Comparison of ENCODE assay signal across 1 cellular context in genomic region chr2:215617060-215617824, GRCh38.
TF ChIP-seq lines count a peak whose summit lies in the region.

No MANE protein-coding gene starts in this region.

TF ChIP-seq in HepG2, 621 proteins besides CTCF, POLR2A, EP300 and RAD21 (continued from another document):
- TF ChIP-seq MBNL3 (CRISPR knock-in tag; conservative IDR thresholded peaks at IDR 0.05) = no peak
- TF ChIP-seq ZFX (CRISPR knock-in tag; IDR thresholded peaks at IDR 0.05; ENCODE audit: low read depth) = peak; percentile 60; the same call in 1 of the 2 replicates
- TF ChIP-seq ZNF740 (CRISPR knock-in tag; IDR thresholded peaks at IDR 0.05) = no peak
- TF ChIP-seq ZNF446 (CRISPR knock-in tag; IDR thresholded peaks at IDR 0.05) = no peak
- TF ChIP-seq MYC (CRISPR knock-in tag; IDR thresholded peaks at IDR 0.05; ENCODE audit: borderline replicate concordance) = no peak
- 0 out of 2 replicates have a peak, but pooled peaks have one; percentile 45 for TF ChIP-seq ZBTB8A (CRISPR knock-in tag; IDR thresholded peaks at IDR 0.05; ENCODE audit: borderline replicate concordance, low read depth)
- 0 out of 2 replicates have a peak, but pooled peaks have one; percentile 63 for TF ChIP-seq TMF1 (CRISPR knock-in tag; IDR thresholded peaks at IDR 0.05; ENCODE audit: low read depth)
- TF ChIP-seq ESRRA (CRISPR knock-in tag; IDR thresholded peaks at IDR 0.05; ENCODE audit: low read depth) = peak; percentile 66; the same call in 1 of the 2 replicates
- TF ChIP-seq ZNF615 (CRISPR knock-in tag; IDR thresholded peaks at IDR 0.05; ENCODE audit: borderline replicate concordance) = 0 out of 2 replicates have a peak, but pooled peaks have one; percentile 83
- TF ChIP-seq ZBTB34 (CRISPR knock-in tag; IDR thresholded peaks at IDR 0.05) = peak; percentile 92
- no peak for TF ChIP-seq NR3C1 (CRISPR knock-in tag; IDR thresholded peaks at IDR 0.05)
- peak; percentile 99 for TF ChIP-seq RCOR2 (CRISPR knock-in tag; IDR thresholded peaks at IDR 0.05)
- TF ChIP-seq ZBTB7B (CRISPR knock-in tag; IDR thresholded peaks at IDR 0.05) = peak; percentile 83
- TF ChIP-seq SRF (IDR thresholded peaks at IDR 0.05; ENCODE audit: low read depth, low read length) = peak; percentile 30; the same call in 1 of the 2 replicates
- TF ChIP-seq KDM5B (CRISPR knock-in tag; IDR thresholded peaks at IDR 0.05; ENCODE audit: borderline replicate concordance) = no peak
- TF ChIP-seq NR0B2 (CRISPR knock-in tag; IDR thresholded peaks at IDR 0.05) = no peak
- TF ChIP-seq HNF4A (CRISPR knock-in tag; IDR thresholded peaks at IDR 0.05) = peak; percentile 95
- TF ChIP-seq SAFB2 (CRISPR knock-in tag; IDR thresholded peaks at IDR 0.05; ENCODE audit: borderline replicate concordance, low read depth) = no peak
- 0 out of 2 replicates have a peak, but pooled peaks have one; percentile 42 for TF ChIP-seq TEF (CRISPR knock-in tag; IDR thresholded peaks at IDR 0.05)
- TF ChIP-seq ZNF281 (CRISPR knock-in tag; IDR thresholded peaks at IDR 0.05; ENCODE audit: borderline replicate concordance) = peak; percentile 29; the same call in 1 of the 2 replicates
- no peak for TF ChIP-seq IRX3 (CRISPR knock-in tag; IDR thresholded peaks at IDR 0.05; ENCODE audit: borderline replicate concordance, low read depth)
- TF ChIP-seq ZHX2 (IDR thresholded peaks at IDR 0.05; ENCODE audit: low read depth) = no peak; the same call in 1 of the 2 replicates
- TF ChIP-seq ZHX2 (CRISPR knock-in tag; IDR thresholded peaks at IDR 0.05; ENCODE audit: borderline replicate concordance) = peak; percentile 95; the same call in 1 of the 2 replicates
- TF ChIP-seq DRAP1 (CRISPR knock-in tag; IDR thresholded peaks at IDR 0.05) = peak; percentile 59
- no peak for TF ChIP-seq ZNF101 (CRISPR knock-in tag; IDR thresholded peaks at IDR 0.05; ENCODE audit: borderline replicate concordance, low read depth)
